In genomic region chr17:78365561-78366108, GRCh38 we compare ENCODE assay signal across 8 cellular contexts. TPM values are rescaled to one million over a fixed set of nuclear protein-coding genes. Genes with fewer than 3 reads are reported as not detected.
DNase-seq lines count a peak whose midpoint lies in the region; ATAC-seq and TF ChIP-seq lines count a peak whose summit lies in the region.

No MANE protein-coding gene starts in this region.

- H3K9ac ChIP-seq in HUES64 (ENCODE audit: low read depth, low read length) (peak overlapping the region; percentile 77), smooth muscle cell (ENCODE audit: low read depth) (no peak overlapping the region)

- peak overlapping the region; percentile 71 for H3K4me2 ChIP-seq in smooth muscle cell

- peak overlapping the region; percentile 92 for H3K27ac ChIP-seq in HUES64 (ENCODE audit: low read depth, low read length)
- peak overlapping the region; percentile 88 for H3K27ac ChIP-seq in smooth muscle cell (ENCODE audit: low read depth)

- 4% methylated on average over 16 of the region's 16 CpGs for WGBS in HUES64
- WGBS in smooth muscle cell (ENCODE audit: low lambda C conversion rate): 4% methylated on average over 16 of the region's 16 CpGs

- peaks cover under 1% of the 10 kb centered on the region for H3K79me2 ChIP-seq in smooth muscle cell (ENCODE audit: low read depth)

- TF ChIP-seq CTCF in smooth muscle cell (IDR thresholded peaks at IDR 0.05; ENCODE audit: borderline replicate concordance, insufficient read depth, poor library complexity, severe bottlenecking): no peak

- ATAC-seq in left lobe of liver: peak; percentile 24
- ATAC-seq in HG03354 (IDR thresholded peaks at IDR 0.05; ENCODE audit: poor library complexity, severe bottlenecking, unreplicated experiment): no peak
- ATAC-seq in HG02763 (IDR thresholded peaks at IDR 0.05; ENCODE audit: unreplicated experiment): no peak
- ATAC-seq in GM18861 (IDR thresholded peaks at IDR 0.05; ENCODE audit: unreplicated experiment): no peak

- H3K4me3 ChIP-seq in HUES64 (ENCODE audit: low read length) (peak overlapping the region; percentile 9), smooth muscle cell (no peak overlapping the region)

- H3F3A ChIP-seq in smooth muscle cell (ENCODE audit: low read depth): peaks cover 41% of the 10 kb centered on the region

- H3K36me3 ChIP-seq in HUES64 (ENCODE audit: insufficient read depth, low read length) (no peaks in the 10 kb centered on the region), smooth muscle cell (ENCODE audit: low read depth) (no peaks in the 10 kb centered on the region)

- H3K9me3 ChIP-seq in HUES64 (ENCODE audit: insufficient read depth, low read depth, low read length) (no peaks in the 10 kb centered on the region), smooth muscle cell (replicated peaks; ENCODE audit: low read depth) (no peaks in the 10 kb centered on the region)

- peaks cover 61% of the 10 kb centered on the region for H3K4me1 ChIP-seq in HUES64 (ENCODE audit: insufficient read depth, low read length)
- H3K4me1 ChIP-seq in smooth muscle cell (ENCODE audit: low read depth): peaks cover 49% of the 10 kb centered on the region

- DNase-seq in dedifferentiated amniotic fluid mesenchymal stem cell (ENCODE audit: extremely low spot score) (peak; percentile 67), left lobe of liver (ENCODE audit: low spot score) (no peak), smooth muscle cell (lab: John Stamatoyannopoulos, UW; ENCODE audit: unreplicated experiment) (no peak), NCI-H2227 treated with DMSO at 0.1 percent for 48 hours (lab: John Stamatoyannopoulos, UW) (no peak)

- no peaks in the 10 kb centered on the region for H3K27me3 ChIP-seq in HUES64 (ENCODE audit: insufficient read depth, low read length)
- no peaks in the 10 kb centered on the region for H3K27me3 ChIP-seq in smooth muscle cell (ENCODE audit: low read depth)

- H2AFZ ChIP-seq in smooth muscle cell (ENCODE audit: low read depth): no peak overlapping the region

- no peaks in the 10 kb centered on the region for H4K20me1 ChIP-seq in smooth muscle cell (ENCODE audit: low read depth)

RNA-seq across cellular contexts. Expression of gene SOCS3, which starts 5.8 kb away (rescaled TPM):
- 11.4 TPM for polyA plus RNA-seq in HUES64 (2013, experiment 1 of 2)
- 12.7 TPM for polyA plus RNA-seq in HUES64 (2013, experiment 2 of 2)
- total RNA-seq in left lobe of liver: 2.7 TPM
- total RNA-seq in smooth muscle cell: 116 and 172 TPM in 2 replicates
- polyA plus RNA-seq in smooth muscle cell: 201 and 310 TPM in 2 replicates

RNA-seq across cellular contexts. Expression of gene PGS1, which starts 12.8 kb away (rescaled TPM):
- polyA plus RNA-seq in HUES64 (2013, experiment 1 of 2): 20.3 TPM
- 21.7 TPM for polyA plus RNA-seq in HUES64 (2013, experiment 2 of 2)
- total RNA-seq in left lobe of liver: 9.1 TPM
- 29.5 and 29.9 TPM in 2 replicates for total RNA-seq in smooth muscle cell
- 22.6 and 37.8 TPM in 2 replicates for polyA plus RNA-seq in smooth muscle cell

Comparison
In these comparisons a context has a peak if more than half of its experiments do, and no peak if none do; other contexts are left out.
1. RNA of gene SOCS3, which starts 5.8 kb away (total RNA-seq): 116 to 172 TPM in smooth muscle cell; 2.7 TPM in left lobe of liver (single experiment); every median in the first group is over 10 times any median in the second.